18 cellular contexts compared by ENCODE assay signal in the genomic region with DNA sequence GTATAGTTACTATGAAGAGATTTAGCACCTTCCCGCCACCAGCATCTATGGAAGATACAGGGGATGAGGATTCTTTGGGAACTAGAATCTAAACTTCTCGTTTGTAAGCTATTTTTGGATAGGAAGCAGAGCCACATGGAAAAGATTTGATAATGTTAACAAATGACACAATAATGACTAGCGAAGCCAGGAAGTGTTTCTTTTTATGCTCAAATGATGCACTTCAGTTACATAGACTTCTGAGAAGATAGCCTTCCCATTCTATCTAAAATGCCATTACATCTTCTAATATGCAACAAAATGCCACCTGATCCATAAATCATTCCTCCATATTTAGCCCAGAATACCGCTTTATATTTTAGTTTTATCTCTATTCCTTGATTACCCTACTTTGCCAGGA. TPM values are rescaled to one million over a fixed set of nuclear protein-coding genes. Genes with fewer than 3 reads are reported as not detected.
"Had no signal": no experiment of that assay in that cellular context is flagged by ENCODE, and none has a peak within 500 bp of the region (broad histone marks: within the 10 kb centered on the region; RNA-seq: fewer than 3 reads in every experiment).

No MANE protein-coding gene starts in this region.

- H3K4me1 ChIP-seq: breast epithelium, upper lobe of left lung had no signal

- FAIRE-seq: keratinocyte had no signal

- H3K27ac ChIP-seq: breast epithelium, neutrophil, upper lobe of left lung had no signal

- H3K27ac Mint-ChIP-seq: activated CD4-positive, alpha-beta T cell treated with anti-CD3 and anti-CD28 coated beads, Interleukin-2, amount 10 ng/mL, durations not matched to agents 7 days and 5 days; activated naive CD8-positive, alpha-beta T cell; dendritic cell treated with granulocyte-macrophage colony-stimulating factor and Interleukin-4, amounts not matched to agents 40 ng/mL and 50 ng/mL, for 4 days; effector memory CD8-positive, alpha-beta T cell; natural killer cell had no signal

- H3K4me1 Mint-ChIP-seq: activated CD4-positive, alpha-beta T cell treated with anti-CD3 and anti-CD28 coated beads, Interleukin-2, amount 10 ng/mL, durations not matched to agents 7 days and 5 days; natural killer cell had no signal

- ATAC-seq: effector memory CD8-positive, alpha-beta T cell; left lobe of liver; natural killer cell had no signal

- H3K27me3 ChIP-seq: breast epithelium, neutrophil, upper lobe of left lung had no signal

- H3K4me3 Mint-ChIP-seq: activated CD4-positive, alpha-beta T cell treated with anti-CD3 and anti-CD28 coated beads, Interleukin-2, amount 10 ng/mL, durations not matched to agents 7 days and 5 days; activated naive CD8-positive, alpha-beta T cell; dendritic cell treated with granulocyte-macrophage colony-stimulating factor and Interleukin-4, amounts not matched to agents 40 ng/mL and 50 ng/mL, for 4 days; effector memory CD8-positive, alpha-beta T cell; natural killer cell had no signal

- H3K9me3 Mint-ChIP-seq: activated CD4-positive, alpha-beta T cell treated with anti-CD3 and anti-CD28 coated beads, Interleukin-2, amount 10 ng/mL, durations not matched to agents 7 days and 5 days; dendritic cell treated with granulocyte-macrophage colony-stimulating factor and Interleukin-4, amounts not matched to agents 40 ng/mL and 50 ng/mL, for 4 days; effector memory CD8-positive, alpha-beta T cell; natural killer cell had no signal

- H3K36me3 Mint-ChIP-seq: activated naive CD8-positive, alpha-beta T cell; natural killer cell had no signal

- H3K9me3 ChIP-seq: breast epithelium, neutrophil, upper lobe of left lung had no signal

- H3K4me3 ChIP-seq: breast epithelium, upper lobe of left lung had no signal

- DNase-seq: activated CD4-positive, alpha-beta T cell treated with anti-CD3 and anti-CD28 coated beads, Interleukin-2, amount 10 ng/mL, durations not matched to agents 7 days and 5 days; activated CD8-positive, alpha-beta memory T cell treated with anti-CD3 and anti-CD28 coated beads, Interleukin-2, amount 50 U/mL, for 48 hours; activated gamma-delta T cell treated with Interleukin-2 at 50 U/mL for 16 hours; cerebellar nuclear complex; effector memory CD8-positive, alpha-beta T cell; hippocampal formation; natural killer cell; retina; stimulated activated CD4-positive, alpha-beta T cell treated with anti-CD3 and anti-CD28 coated beads, Interleukin-15, amount 100 ng/mL, for 24 hours; stimulated activated CD4-positive, alpha-beta T cell treated with anti-CD3 and anti-CD28 coated beads, Interleukin-4, amount 100 ng/mL, for 24 hours; stimulated activated naive CD4-positive, alpha-beta T cell treated with Interleukin-2 at 50 U/mL for 16 hours; upper lobe of left lung had no signal

- H3K36me3 ChIP-seq: breast epithelium, neutrophil, upper lobe of left lung had no signal

RNA-seq across cellular contexts. Expression of a gene that starts 17.0 kb away (rescaled TPM):
- total RNA-seq: natural killer cell had no signal
